8 cellular contexts compared by ENCODE assay signal in genomic region chr20:46688151-46689081, GRCh38. TPM values are rescaled to one million over a fixed set of nuclear protein-coding genes. Genes with fewer than 3 reads are reported as not detected.
DNase-seq lines count a peak whose midpoint lies in the region; ATAC-seq, FAIRE-seq and TF ChIP-seq lines count a peak whose summit lies in the region.

No MANE protein-coding gene starts in this region.

- in situ Hi-C loops in K562 (cut with MboI), result no loop called here

- peak overlapping the region; percentile 92 for H3K4me2 ChIP-seq in Karpas-422 (ENCODE audit: low read depth, low read length, poor library complexity, severe bottlenecking)
- peak overlapping the region; percentile 88 for H3K4me2 ChIP-seq in K562 (ENCODE audit: insufficient read depth, low read length)

- H3K9me3 ChIP-seq in Karpas-422 (ENCODE audit: low read length) (no peaks in the 10 kb centered on the region), K562 (replicated peaks; ENCODE audit: control insufficient read depth, insufficient read depth, low read depth, low read length) (no peaks in the 10 kb centered on the region), liver (ENCODE audit: control insufficient read depth in 4 of 4, low read length in 3 of 4) (no peaks in the 10 kb centered on the region), thyroid gland (no peaks in the 10 kb centered on the region)

- H3K4me3 ChIP-seq in Karpas-422 (ENCODE audit: low read length) (peak overlapping the region; percentile 84), K562 (peak overlapping the region; percentile 72), liver (ENCODE audit: low read depth in 1 of 3, low read length in 3 of 3) (peak overlapping the region; percentile 68 to 93 (median 89)), thyroid gland (replicated peaks in 1 of 3) (peak overlapping the region; percentile 72 to 74 (median 73))

- CTCF ChIA-PET in K562 (lab: Yijun Ruan, JAX; ENCODE audit: low intra/inter-chr PET ratio), result no interaction called here

- TSS peak; percentile 22 for BruUV-seq in K562 (replicated peaks; lab: Mats Ljungman, UMichigan)

- 0 out of 2 replicates have a peak overlapping the region, but pooled peaks have one; percentile 44 for H2AFZ ChIP-seq in Karpas-422 (ENCODE audit: low read length)
- H2AFZ ChIP-seq in K562 (ENCODE audit: low read depth, low read length), result peak overlapping the region; percentile 76

- peak overlapping the region; percentile 53; the same call in 1 of the 2 replicates for H3K27ac ChIP-seq in Karpas-422 (ENCODE audit: low read length)
- H3K27ac ChIP-seq in K562 (ENCODE audit: extremely low read depth, low read depth, low read length), result peak overlapping the region; percentile 88
- H3K27ac ChIP-seq in liver (ENCODE audit: low read depth in 1 of 2, low read length in 2 of 2), result peak overlapping the region; percentile 96
- H3K27ac ChIP-seq in thyroid gland, result peak overlapping the region; percentile 69 to 93 (median 92)

- peak overlapping the region; percentile 83 for H3K9ac ChIP-seq in Karpas-422 (ENCODE audit: low read length)
- H3K9ac ChIP-seq in K562 (ENCODE audit: insufficient read depth in 1 of 2, low read depth in 2 of 2, low read length in 2 of 2), result peak overlapping the region; percentile 87 to 96
- H3K9ac ChIP-seq in liver (ENCODE audit: low read depth in 1 of 2, low read length in 2 of 2), result peak overlapping the region; percentile 89 to 92

- no peaks in the 10 kb centered on the region for H3K27me3 ChIP-seq in Karpas-422 (ENCODE audit: low read length)
- H3K27me3 ChIP-seq in K562 (ENCODE audit: control insufficient read depth in 2 of 2, insufficient read depth in 2 of 2, low read length in 2 of 2), result no peaks in the 10 kb centered on the region
- H3K27me3 ChIP-seq in liver (ENCODE audit: control insufficient read depth in 4 of 4, insufficient read depth in 4 of 4, low read length in 3 of 4), result no peaks in the 10 kb centered on the region
- H3K27me3 ChIP-seq in thyroid gland, result no peaks in the 10 kb centered on the region

- intact Hi-C loops in K562 (cut with micrococcal nuclease), result no loop called here
- intact Hi-C loops in thyroid gland (cut with DNase I), result no loop called here

- H3K9me2 ChIP-seq in Karpas-422 (replicated peaks; ENCODE audit: insufficient read depth, low read length), result no peaks in the 10 kb centered on the region

- TF ChIP-seq RAD21 in K562 (CRISPR knock-in tag; conservative IDR thresholded peaks at IDR 0.05 in 1 of 2, IDR thresholded peaks at IDR 0.05 in 1 of 2), result no peak
- no peak for TF ChIP-seq RAD21 in liver (IDR thresholded peaks at IDR 0.05)

- no peaks in the 10 kb centered on the region for H3K9me1 ChIP-seq in K562 (ENCODE audit: control insufficient read depth, insufficient read depth, low read length)

- H3K4me1 ChIP-seq in Karpas-422 (ENCODE audit: low read length) (peaks cover 49% of the 10 kb centered on the region), K562 (replicated peaks in 1 of 2; ENCODE audit: control insufficient read depth in 2 of 2, insufficient read depth in 2 of 2, low read length in 2 of 2) (peaks cover 8 to 29% of the 10 kb centered on the region in 2 experiments), liver (ENCODE audit: control insufficient read depth in 4 of 4, insufficient read depth in 4 of 4, low read length in 3 of 4) (peaks cover under 1 to 27% (median 12%) of the 10 kb centered on the region in 4 donors), thyroid gland (peaks cover 16 to 22% of the 10 kb centered on the region in 2 donors)

- no peak for TF ChIP-seq CTCF in K562 (IDR thresholded peaks at IDR 0.05 in 2 of 3, conservative IDR thresholded peaks at IDR 0.05 in 1 of 3; ENCODE audit: insufficient read depth in 2 of 3, low read depth in 1 of 3, low read length in 3 of 3)
- no peak for TF ChIP-seq CTCF in liver (IDR thresholded peaks at IDR 0.05; ENCODE audit: low read depth, low read length, missing input control)
- no peak for TF ChIP-seq CTCF in thyroid gland (IDR thresholded peaks at IDR 0.05)

- WGBS in K562 (ENCODE audit: insufficient coverage, low coverage, missing lambda C conversion rate), result 2% methylated on average over 18 of the region's 20 CpGs
- WGBS in liver, result 19% methylated on average over 20 of the region's 20 CpGs
- WGBS in thyroid gland, 2 donors, result 21 to 22% methylated on average over 20 of the region's 20 CpGs

- FAIRE-seq in K562 (lab: Jason Lieb, UNC), result no peak

- TF ChIP-seq POLR2A in K562 (conservative IDR thresholded peaks at IDR 0.05) (no peak), thyroid gland (IDR thresholded peaks at IDR 0.05) (no peak)

- H3K36me3 ChIP-seq in Karpas-422 (ENCODE audit: insufficient read depth, low read length) (peaks cover 24% of the 10 kb centered on the region), K562 (ENCODE audit: control insufficient read depth, insufficient read depth, low read length) (peaks cover 24% of the 10 kb centered on the region), liver (ENCODE audit: control insufficient read depth in 4 of 4, insufficient read depth in 3 of 4, low read depth in 1 of 4, low read length in 3 of 4) (peaks cover 0 to 7% (median 4%) of the 10 kb centered on the region in 4 donors), thyroid gland (peaks cover 0 to 10% of the 10 kb centered on the region in 2 donors)

- no peak for TF ChIP-seq EP300 in K562 (IDR thresholded peaks at IDR 0.05; ENCODE audit: low read length)

- DNase-seq in DMS53 (lab: John Stamatoyannopoulos, UW), result peak; percentile 75
- DNase-seq in Karpas-422, result peak; percentile 58
- DNase-seq in K562 (ENCODE audit: extremely low read depth in 1 of 4, low spot score in 3 of 4), result no peak
- DNase-seq in thyroid gland, result no peak
- no peak for DNase-seq in amniotic stem cell (lab: John Stamatoyannopoulos, UW)
- DNase-seq in glomerular visceral epithelial cell (ENCODE audit: extremely low spot score), result no peak
- no peak for DNase-seq in SKM-1 (lab: John Stamatoyannopoulos, UW; ENCODE audit: unreplicated experiment)

- POLR2A ChIA-PET in K562 (lab: Yijun Ruan, JAX), result interaction anchor here (0.7 to 1.5 kb wide), 6 partner anchors 8 to 1921 kb away, joined by 3 to 7 read pairs (median 4); no protein-coding TSS in a partner anchor

- no peak for ATAC-seq in K562

- H4K20me1 ChIP-seq in Karpas-422 (ENCODE audit: insufficient read depth, low read depth, low read length) (peaks cover 44% of the 10 kb centered on the region), K562 (replicated peaks; ENCODE audit: control insufficient read depth, insufficient read depth, low read length) (0 out of 2 replicates have a peak, but pooled peaks cover 3% of the 10 kb centered on the region)

- H3K79me2 ChIP-seq in Karpas-422 (ENCODE audit: low read length) (peaks cover 45% of the 10 kb centered on the region), K562 (ENCODE audit: control insufficient read depth, insufficient read depth, low read length) (peaks cover 55% of the 10 kb centered on the region)

RNA-seq across cellular contexts. Expression of gene TP53RK, which starts 0.8 kb away (rescaled TPM):
- 22.9 and 24.9 TPM in 2 replicates for total RNA-seq in Karpas-422 (2014; rRNA removed; shearing (Covaris generic); ENCODE audit: low replicate concordance)
- total RNA-seq in K562 (2011; cell fraction: chromatin; rRNA removed; ENCODE audit: low replicate concordance), result 8.1 and 13.3 TPM in 2 replicates
- total RNA-seq in K562 (2011; cell fraction: nucleolus; rRNA removed), result 8.9 and 10.0 TPM in 2 replicates
- total RNA-seq in K562 (2011; cell fraction: nucleoplasm; rRNA removed), result 12.8 and 19.0 TPM in 2 replicates
- total RNA-seq in K562 (2014; rRNA removed) (35.1 and 43.5 TPM in 2 replicates), K562 (2014; rRNA removed; fragmentation: Illumina TruSeq; extraction: Trizol) (17.2 and 18.4 TPM in 2 replicates), K562 (2015; rRNA removed; fragmentation: Illumina TruSeq; extraction: Trizol) (16.7 and 18.0 TPM in 2 replicates), K562 (2021) (12.9 and 16.4 TPM in 2 replicates), liver (10 to 100 TPM in 1 of 2 donors, 1 to 10 TPM in 1; 7.9 to 12.8 TPM), thyroid gland (10 to 100 TPM; 20.2 to 49.6 (median 36.1) TPM)
- polyA plus RNA-seq in K562 (2011; rRNA removed) (14.4 and 18.3 TPM in 2 replicates), K562 (2014; fragmentation: Illumina TruSeq; extraction: Trizol) (10.7 and 13.2 TPM in 2 replicates), K562 (2014; fragmentation: Nextera tagmentation; extraction: Ambion mirVana) (1 to 10 TPM; 2.9 to 4.2 TPM), K562 (2014; rRNA removed) (18.5 and 24.8 TPM in 2 replicates), liver (1 to 10 TPM; 4.7 to 5.7 TPM)
- 9.9 and 11.6 TPM in 2 replicates for polyA plus RNA-seq in K562 (2011; cell fraction: cytosol; rRNA removed)
- 5.7 and 7.0 TPM in 2 replicates for polyA plus RNA-seq in K562 (2011; cell fraction: nucleus; rRNA removed)
- 9.6 and 12.2 TPM in 2 replicates for polyA plus RNA-seq in K562 (2012)
- 9.8 and 12.9 TPM in 2 replicates for polyA minus RNA-seq in K562 (2011; rRNA and poly(A)+ RNA removed)
- polyA minus RNA-seq in K562 (2011; cell fraction: cytosol; rRNA and poly(A)+ RNA removed), result 6.1 and 6.4 TPM in 2 replicates
- polyA minus RNA-seq in K562 (2011; cell fraction: nucleus; rRNA and poly(A)+ RNA removed), result 6.5 and 10.7 TPM in 2 replicates

RNA-seq across cellular contexts. Expression of gene SLC2A10, which starts 21.0 kb away (rescaled TPM):
- not detected in 2 replicates for total RNA-seq in Karpas-422 (2014; rRNA removed; shearing (Covaris generic); ENCODE audit: low replicate concordance)
- total RNA-seq in K562 (2011; cell fraction: chromatin; rRNA removed; ENCODE audit: low replicate concordance), result 0.21 TPM in 1 of 2 replicates, not detected in the other
- 1.0 and 1.8 TPM in 2 replicates for total RNA-seq in K562 (2011; cell fraction: nucleolus; rRNA removed)
- 1.7 and 1.9 TPM in 2 replicates for total RNA-seq in K562 (2011; cell fraction: nucleoplasm; rRNA removed)
- total RNA-seq in K562 (2014; rRNA removed), result 0.86 and 1.8 TPM in 2 replicates
- 0.06 and 0.07 TPM in 2 replicates for total RNA-seq in K562 (2014; rRNA removed; fragmentation: Illumina TruSeq; extraction: Trizol)
- total RNA-seq in K562 (2015; rRNA removed; fragmentation: Illumina TruSeq; extraction: Trizol), result 0.22 and 0.57 TPM in 2 replicates
- 0.16 and 0.58 TPM in 2 replicates for total RNA-seq in K562 (2021)
- 0.10 and 0.38 TPM in 2 replicates for polyA plus RNA-seq in K562 (2011; rRNA removed)
- polyA plus RNA-seq in K562 (2011; cell fraction: cytosol; rRNA removed), result 0.22 and 0.33 TPM in 2 replicates
- 1.1 and 1.7 TPM in 2 replicates for polyA plus RNA-seq in K562 (2011; cell fraction: nucleus; rRNA removed)
- polyA plus RNA-seq in K562 (2012), result 0.64 and 2.1 TPM in 2 replicates
- 0.12 and 0.14 TPM in 2 replicates for polyA plus RNA-seq in K562 (2014; fragmentation: Illumina TruSeq; extraction: Trizol)
- polyA plus RNA-seq in K562 (2014; fragmentation: Nextera tagmentation; extraction: Ambion mirVana), result under 1 TPM; 0.01 to 0.08 TPM
- 0.04 and 0.11 TPM in 2 replicates for polyA plus RNA-seq in K562 (2014; rRNA removed)
- polyA minus RNA-seq in K562 (2011; rRNA and poly(A)+ RNA removed), result 0.07 and 0.84 TPM in 2 replicates
- polyA minus RNA-seq in K562 (2011; cell fraction: cytosol; rRNA and poly(A)+ RNA removed), result 0.82 TPM in 1 of 2 replicates, not detected in the other
- 1.4 TPM in 1 of 2 replicates, not detected in the other for polyA minus RNA-seq in K562 (2011; cell fraction: nucleus; rRNA and poly(A)+ RNA removed)
- total RNA-seq in liver, result 10 to 100 TPM in 1 of 2 donors, 1 to 10 TPM in 1; 8.0 to 79.7 TPM
- polyA plus RNA-seq in liver, result 10 to 100 TPM; 14.4 to 38.9 TPM
- 10 to 100 TPM; 33.7 to 53.0 (median 51.1) TPM for total RNA-seq in thyroid gland

RNA-seq across cellular contexts. Expression of gene SLC13A3, which starts 37.2 kb away (rescaled TPM):
- not detected in 2 replicates for total RNA-seq in Karpas-422 (2014; rRNA removed; shearing (Covaris generic); ENCODE audit: low replicate concordance)
- 16.8 and 17.8 TPM in 2 replicates for total RNA-seq in K562 (2011; cell fraction: chromatin; rRNA removed; ENCODE audit: low replicate concordance)
- total RNA-seq in K562 (2011; cell fraction: nucleolus; rRNA removed), result 12.0 and 14.7 TPM in 2 replicates
- total RNA-seq in K562 (2011; cell fraction: nucleoplasm; rRNA removed), result 20.2 and 32.4 TPM in 2 replicates
- total RNA-seq in K562 (2014; rRNA removed) (9.9 and 10.0 TPM in 2 replicates), K562 (2014; rRNA removed; fragmentation: Illumina TruSeq; extraction: Trizol) (8.5 and 8.8 TPM in 2 replicates), K562 (2015; rRNA removed; fragmentation: Illumina TruSeq; extraction: Trizol) (6.4 and 7.1 TPM in 2 replicates), K562 (2021) (14.9 and 16.4 TPM in 2 replicates), liver (10 to 100 TPM in 1 of 2 donors, 1 to 10 TPM in 1; 1.5 to 10.7 TPM), thyroid gland (1 to 10 TPM; 1.8 to 4.2 (median 2.1) TPM)
- polyA plus RNA-seq in K562 (2011; rRNA removed) (8.5 and 11.2 TPM in 2 replicates), K562 (2014; fragmentation: Illumina TruSeq; extraction: Trizol) (15.0 and 15.7 TPM in 2 replicates), K562 (2014; fragmentation: Nextera tagmentation; extraction: Ambion mirVana) (1 to 10 TPM; 5.5 to 7.3 TPM), K562 (2014; rRNA removed) (7.9 and 9.1 TPM in 2 replicates), liver (1 to 10 TPM; 7.9 to 8.8 TPM)
- polyA plus RNA-seq in K562 (2011; cell fraction: cytosol; rRNA removed), result 6.1 and 11.5 TPM in 2 replicates
- 12.4 and 12.9 TPM in 2 replicates for polyA plus RNA-seq in K562 (2011; cell fraction: nucleus; rRNA removed)
- polyA plus RNA-seq in K562 (2012), result 9.8 and 12.8 TPM in 2 replicates
- 9.0 and 11.4 TPM in 2 replicates for polyA minus RNA-seq in K562 (2011; rRNA and poly(A)+ RNA removed)
- 6.6 and 8.1 TPM in 2 replicates for polyA minus RNA-seq in K562 (2011; cell fraction: cytosol; rRNA and poly(A)+ RNA removed)
- 6.6 and 14.7 TPM in 2 replicates for polyA minus RNA-seq in K562 (2011; cell fraction: nucleus; rRNA and poly(A)+ RNA removed)

Comparison
In these comparisons a context has a peak if more than half of its experiments do, and no peak if none do; other contexts are left out.
1. DNase-seq: peak in DMS53 (single experiment) and Karpas-422 (single experiment); none in K562 (0 of 4), thyroid gland (0 of 2), amniotic stem cell (single experiment), glomerular visceral epithelial cell (single experiment) and SKM-1 (single experiment).
2. Peak in every context shown above with its lines, with median percentiles within 50 percentile points of each other: H3K27ac ChIP-seq, H3K4me3 ChIP-seq and H3K9ac ChIP-seq.